24 cellular contexts compared by ENCODE assay signal in the genomic region with DNA sequence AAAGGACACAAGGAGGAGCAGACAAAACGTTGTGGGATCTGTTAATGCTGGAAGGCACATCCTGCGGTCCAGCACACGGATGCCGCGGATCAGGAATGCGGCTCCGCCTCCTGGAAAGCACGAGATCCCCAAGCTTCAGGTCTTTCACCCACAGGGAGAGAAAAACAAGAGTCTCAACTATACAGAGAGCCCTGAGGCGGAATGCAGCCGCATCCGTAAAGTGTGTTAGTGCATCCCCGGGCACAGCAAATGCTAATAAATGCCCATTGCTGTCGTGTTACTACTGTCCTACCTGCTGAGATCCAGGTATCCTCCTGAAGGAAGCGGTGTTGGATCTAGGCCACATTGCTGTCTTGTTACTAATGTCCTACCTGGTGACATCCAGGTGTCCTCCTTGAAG.
"Had no signal": no experiment of that assay in that cellular context is flagged by ENCODE, and none has a peak within 500 bp of the region (broad histone marks: within the 10 kb centered on the region; RNA-seq: fewer than 3 reads in every experiment).

No MANE protein-coding gene starts in this region.

- H3K4me3 Mint-ChIP-seq: mesothelial cell of epicardium; naive B cell; natural killer cell; nephron progenitor cell; stimulated activated naive B cell treated with anti-CD40 and anti-IgM and Interleukin-4, amounts not matched to agents 10 μg/mL and 1 μg/mL and 100 μg/mL, for 72 hours had no signal

- H3K4me1 ChIP-seq: left ventricle myocardium inferior, prostate gland, stomach, testis, thyroid gland, transverse colon, vagina had no signal

- H3K4me3 ChIP-seq: left ventricle myocardium inferior, lung, ovary, prostate gland, skin epidermis, stomach, testis, thyroid gland, transverse colon, upper lobe of left lung, vagina had no signal

- H3K27ac Mint-ChIP-seq: mesothelial cell of epicardium; naive B cell; natural killer cell; stimulated activated naive B cell treated with anti-CD40 and anti-IgM and Interleukin-4, amounts not matched to agents 10 μg/mL and 1 μg/mL and 100 μg/mL, for 72 hours had no signal

- H3K36me3 Mint-ChIP-seq: mesothelial cell of epicardium; naive B cell; natural killer cell; stimulated activated naive B cell treated with anti-CD40 and anti-IgM and Interleukin-4, amounts not matched to agents 10 μg/mL and 1 μg/mL and 100 μg/mL, for 72 hours had no signal

- H3K36me3 ChIP-seq: left ventricle myocardium inferior, ovary, prostate gland, stomach, thyroid gland, transverse colon, upper lobe of left lung, vagina had no signal

- DNase-seq: left colon; left ventricle myocardium inferior; mesendoderm; naive B cell; natural killer cell; nephron progenitor cell; ovary; right cardiac atrium; stimulated activated CD4-positive, alpha-beta T cell treated with anti-CD3 and anti-CD28 coated beads, Interleukin-12 subunit alpha, Interleukin-12 subunit beta, amount 100 ng/mL, for 4 hours; stimulated activated CD4-positive, alpha-beta T cell treated with anti-CD3 and anti-CD28 coated beads, Interleukin-15, amount 100 ng/mL, for 24 hours; stimulated activated CD4-positive, alpha-beta T cell treated with anti-CD3 and anti-CD28 coated beads, Interleukin-2, amount 100 ng/mL, for 24 hours; stimulated activated CD4-positive, alpha-beta T cell treated with anti-CD3 and anti-CD28 coated beads, Interleukin-4, amount 100 ng/mL, for 1 hour; stimulated activated naive B cell treated with anti-CD40 and anti-IgM and Interleukin-4, amounts not matched to agents 10 μg/mL and 1 μg/mL and 100 μg/mL, for 72 hours; stimulated activated naive CD8-positive, alpha-beta T cell treated with anti-CD3 and anti-CD28 coated beads, Interleukin-15, Interleukin-2, amounts not matched to agents 100 U/mL and 50 U/mL, for 24 hours; stomach; testis; thyroid gland; transverse colon had no signal

- H3K9me3 ChIP-seq: left ventricle myocardium inferior, ovary, prostate gland, stomach, testis, thyroid gland, transverse colon, upper lobe of left lung, vagina had no signal

- H3K4me1 Mint-ChIP-seq: mesothelial cell of epicardium; natural killer cell; stimulated activated naive B cell treated with anti-CD40 and anti-IgM and Interleukin-4, amounts not matched to agents 10 μg/mL and 1 μg/mL and 100 μg/mL, for 72 hours had no signal

- H3K9me3 Mint-ChIP-seq: mesothelial cell of epicardium; naive B cell; natural killer cell; stimulated activated naive B cell treated with anti-CD40 and anti-IgM and Interleukin-4, amounts not matched to agents 10 μg/mL and 1 μg/mL and 100 μg/mL, for 72 hours had no signal

- H3K27ac ChIP-seq: left ventricle myocardium inferior, ovary, prostate gland, skin epidermis, stomach, testis, thyroid gland, transverse colon, upper lobe of left lung, vagina had no signal

- H3K27me3 ChIP-seq: ovary, testis, thyroid gland, transverse colon, upper lobe of left lung, vagina had no signal

- H3K27me3 Mint-ChIP-seq: stimulated activated naive B cell treated with anti-CD40 and anti-IgM and Interleukin-4, amounts not matched to agents 10 μg/mL and 1 μg/mL and 100 μg/mL, for 72 hours had no signal
